In the genomic region with DNA sequence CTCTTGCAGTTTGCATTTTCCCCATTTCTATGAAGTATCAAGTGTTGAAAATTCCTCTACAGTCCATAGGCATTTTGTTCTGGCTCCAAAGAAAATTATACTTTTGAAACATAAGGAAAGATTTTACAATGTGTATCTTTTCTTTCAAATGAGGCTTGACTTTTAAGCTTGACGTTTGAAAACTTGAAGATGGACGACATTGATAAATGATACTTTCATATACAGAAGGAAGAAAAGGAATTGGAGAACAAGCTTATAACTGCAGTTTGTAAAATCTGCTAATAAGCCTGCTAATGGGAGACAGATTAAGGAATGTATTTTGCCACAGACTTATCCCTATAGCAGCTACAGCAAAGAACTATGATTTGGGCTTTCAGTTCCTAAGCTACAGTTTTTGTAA, we compare ENCODE assay signal across 1 cellular context.
TF ChIP-seq lines count a peak whose summit lies in the region.

No MANE protein-coding gene starts in this region.

TF ChIP-seq in HCT116, 20 proteins besides CTCF, POLR2A, EP300 and RAD21:
- TF ChIP-seq, protein P1, sequence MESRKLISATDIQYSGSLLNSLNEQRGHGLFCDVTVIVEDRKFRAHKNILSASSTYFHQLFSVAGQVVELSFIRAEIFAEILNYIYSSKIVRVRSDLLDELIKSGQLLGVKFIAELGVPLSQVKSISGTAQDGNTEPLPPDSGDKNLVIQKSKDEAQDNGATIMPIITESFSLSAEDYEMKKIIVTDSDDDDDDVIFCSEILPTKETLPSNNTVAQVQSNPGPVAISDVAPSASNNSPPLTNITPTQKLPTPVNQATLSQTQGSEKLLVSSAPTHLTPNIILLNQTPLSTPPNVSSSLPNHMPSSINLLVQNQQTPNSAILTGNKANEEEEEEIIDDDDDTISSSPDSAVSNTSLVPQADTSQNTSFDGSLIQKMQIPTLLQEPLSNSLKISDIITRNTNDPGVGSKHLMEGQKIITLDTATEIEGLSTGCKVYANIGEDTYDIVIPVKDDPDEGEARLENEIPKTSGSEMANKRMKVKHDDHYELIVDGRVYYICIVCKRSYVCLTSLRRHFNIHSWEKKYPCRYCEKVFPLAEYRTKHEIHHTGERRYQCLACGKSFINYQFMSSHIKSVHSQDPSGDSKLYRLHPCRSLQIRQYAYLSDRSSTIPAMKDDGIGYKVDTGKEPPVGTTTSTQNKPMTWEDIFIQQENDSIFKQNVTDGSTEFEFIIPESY (IDR thresholded peaks at IDR 0.05; ENCODE audit: extremely low read depth, insufficient replicate concordance, low read length): no peak
- TF ChIP-seq POLR2AphosphoS5 (IDR thresholded peaks at IDR 0.05; ENCODE audit: low read depth, low read length) (no peak), EGR1 (IDR thresholded peaks at IDR 0.05; ENCODE audit: low read depth) (no peak), SRF (IDR thresholded peaks at IDR 0.05; ENCODE audit: low read depth) (no peak), EZH2phosphoT487 (IDR thresholded peaks at IDR 0.05; ENCODE audit: borderline replicate concordance) (no peak), ZNF274 (IDR thresholded peaks at IDR 0.05; ENCODE audit: low read depth, low read length) (no peak), EZH2 (IDR thresholded peaks at IDR 0.05) (no peak), ELF1 (IDR thresholded peaks at IDR 0.05; ENCODE audit: borderline replicate concordance, low read depth) (no peak), FOSL1 (IDR thresholded peaks at IDR 0.05; ENCODE audit: low read depth) (no peak), YY1 (IDR thresholded peaks at IDR 0.05; ENCODE audit: extremely low read depth, insufficient replicate concordance, low read depth, low read length) (no peak), CBX3 (IDR thresholded peaks at IDR 0.05; ENCODE audit: low read depth) (no peak), JUND (IDR thresholded peaks at IDR 0.05) (no peak; the same call in 1 of the 2 replicates), CEBPB (IDR thresholded peaks at IDR 0.05; ENCODE audit: low read depth) (no peak), TCF7L2 (IDR thresholded peaks at IDR 0.05; ENCODE audit: borderline replicate concordance, extremely low read depth, insufficient read depth, insufficient read length) (no peak)
- TF ChIP-seq, protein P2, sequence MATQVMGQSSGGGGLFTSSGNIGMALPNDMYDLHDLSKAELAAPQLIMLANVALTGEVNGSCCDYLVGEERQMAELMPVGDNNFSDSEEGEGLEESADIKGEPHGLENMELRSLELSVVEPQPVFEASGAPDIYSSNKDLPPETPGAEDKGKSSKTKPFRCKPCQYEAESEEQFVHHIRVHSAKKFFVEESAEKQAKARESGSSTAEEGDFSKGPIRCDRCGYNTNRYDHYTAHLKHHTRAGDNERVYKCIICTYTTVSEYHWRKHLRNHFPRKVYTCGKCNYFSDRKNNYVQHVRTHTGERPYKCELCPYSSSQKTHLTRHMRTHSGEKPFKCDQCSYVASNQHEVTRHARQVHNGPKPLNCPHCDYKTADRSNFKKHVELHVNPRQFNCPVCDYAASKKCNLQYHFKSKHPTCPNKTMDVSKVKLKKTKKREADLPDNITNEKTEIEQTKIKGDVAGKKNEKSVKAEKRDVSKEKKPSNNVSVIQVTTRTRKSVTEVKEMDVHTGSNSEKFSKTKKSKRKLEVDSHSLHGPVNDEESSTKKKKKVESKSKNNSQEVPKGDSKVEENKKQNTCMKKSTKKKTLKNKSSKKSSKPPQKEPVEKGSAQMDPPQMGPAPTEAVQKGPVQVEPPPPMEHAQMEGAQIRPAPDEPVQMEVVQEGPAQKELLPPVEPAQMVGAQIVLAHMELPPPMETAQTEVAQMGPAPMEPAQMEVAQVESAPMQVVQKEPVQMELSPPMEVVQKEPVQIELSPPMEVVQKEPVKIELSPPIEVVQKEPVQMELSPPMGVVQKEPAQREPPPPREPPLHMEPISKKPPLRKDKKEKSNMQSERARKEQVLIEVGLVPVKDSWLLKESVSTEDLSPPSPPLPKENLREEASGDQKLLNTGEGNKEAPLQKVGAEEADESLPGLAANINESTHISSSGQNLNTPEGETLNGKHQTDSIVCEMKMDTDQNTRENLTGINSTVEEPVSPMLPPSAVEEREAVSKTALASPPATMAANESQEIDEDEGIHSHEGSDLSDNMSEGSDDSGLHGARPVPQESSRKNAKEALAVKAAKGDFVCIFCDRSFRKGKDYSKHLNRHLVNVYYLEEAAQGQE (IDR thresholded peaks at IDR 0.05; ENCODE audit: low read depth): no peak
